ENCODE assay signal across 1 cellular context in the genomic region with DNA sequence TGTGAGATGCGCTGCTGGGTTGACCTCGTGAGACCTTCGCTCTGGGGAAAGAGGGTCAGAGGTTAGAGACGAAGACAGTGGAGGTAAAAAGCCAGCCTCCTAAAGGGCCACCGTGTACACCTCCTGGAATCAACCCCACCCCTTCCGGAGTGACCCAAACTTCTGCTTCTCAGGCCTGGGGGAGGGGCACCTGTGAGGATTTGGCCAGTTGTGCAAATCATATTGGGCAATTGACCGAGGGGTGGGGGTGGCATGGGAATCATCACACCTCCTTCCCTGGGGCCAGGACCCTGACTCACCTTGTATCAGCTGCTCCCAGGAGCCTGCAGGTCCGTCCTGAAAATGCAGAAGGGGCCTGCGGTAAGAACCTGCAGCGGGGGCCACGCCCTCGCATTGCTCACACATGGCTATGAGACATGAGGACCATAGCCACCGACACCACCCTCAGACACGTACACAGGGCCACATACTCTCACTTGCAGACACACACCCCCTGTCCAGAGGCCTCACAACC.
TF ChIP-seq lines count a peak whose summit lies in the region.

No MANE protein-coding gene starts in this region.

TF ChIP-seq in K562, 482 proteins besides CTCF, POLR2A, EP300 and RAD21 (continued from another document and continues in another):
- TF ChIP-seq SMARCE1 (IDR thresholded peaks at IDR 0.05): peak; percentile 44; the same call in 1 of the 2 replicates
- TF ChIP-seq, protein P1, sequence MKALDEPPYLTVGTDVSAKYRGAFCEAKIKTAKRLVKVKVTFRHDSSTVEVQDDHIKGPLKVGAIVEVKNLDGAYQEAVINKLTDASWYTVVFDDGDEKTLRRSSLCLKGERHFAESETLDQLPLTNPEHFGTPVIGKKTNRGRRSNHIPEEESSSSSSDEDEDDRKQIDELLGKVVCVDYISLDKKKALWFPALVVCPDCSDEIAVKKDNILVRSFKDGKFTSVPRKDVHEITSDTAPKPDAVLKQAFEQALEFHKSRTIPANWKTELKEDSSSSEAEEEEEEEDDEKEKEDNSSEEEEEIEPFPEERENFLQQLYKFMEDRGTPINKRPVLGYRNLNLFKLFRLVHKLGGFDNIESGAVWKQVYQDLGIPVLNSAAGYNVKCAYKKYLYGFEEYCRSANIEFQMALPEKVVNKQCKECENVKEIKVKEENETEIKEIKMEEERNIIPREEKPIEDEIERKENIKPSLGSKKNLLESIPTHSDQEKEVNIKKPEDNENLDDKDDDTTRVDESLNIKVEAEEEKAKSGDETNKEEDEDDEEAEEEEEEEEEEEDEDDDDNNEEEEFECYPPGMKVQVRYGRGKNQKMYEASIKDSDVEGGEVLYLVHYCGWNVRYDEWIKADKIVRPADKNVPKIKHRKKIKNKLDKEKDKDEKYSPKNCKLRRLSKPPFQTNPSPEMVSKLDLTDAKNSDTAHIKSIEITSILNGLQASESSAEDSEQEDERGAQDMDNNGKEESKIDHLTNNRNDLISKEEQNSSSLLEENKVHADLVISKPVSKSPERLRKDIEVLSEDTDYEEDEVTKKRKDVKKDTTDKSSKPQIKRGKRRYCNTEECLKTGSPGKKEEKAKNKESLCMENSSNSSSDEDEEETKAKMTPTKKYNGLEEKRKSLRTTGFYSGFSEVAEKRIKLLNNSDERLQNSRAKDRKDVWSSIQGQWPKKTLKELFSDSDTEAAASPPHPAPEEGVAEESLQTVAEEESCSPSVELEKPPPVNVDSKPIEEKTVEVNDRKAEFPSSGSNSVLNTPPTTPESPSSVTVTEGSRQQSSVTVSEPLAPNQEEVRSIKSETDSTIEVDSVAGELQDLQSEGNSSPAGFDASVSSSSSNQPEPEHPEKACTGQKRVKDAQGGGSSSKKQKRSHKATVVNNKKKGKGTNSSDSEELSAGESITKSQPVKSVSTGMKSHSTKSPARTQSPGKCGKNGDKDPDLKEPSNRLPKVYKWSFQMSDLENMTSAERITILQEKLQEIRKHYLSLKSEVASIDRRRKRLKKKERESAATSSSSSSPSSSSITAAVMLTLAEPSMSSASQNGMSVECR (CRISPR knock-in tag; IDR thresholded peaks at IDR 0.05): peak; percentile 71
- TF ChIP-seq CSDE1 (IDR thresholded peaks at IDR 0.05): no peak
- TF ChIP-seq HNRNPLL (IDR thresholded peaks at IDR 0.05; ENCODE audit: low read depth, low read length, poor library complexity, severe bottlenecking): no peak
- TF ChIP-seq RBM17 (IDR thresholded peaks at IDR 0.05; ENCODE audit: borderline replicate concordance, low read depth, low read length): no peak
- no peak for TF ChIP-seq ZBED1 (IDR thresholded peaks at IDR 0.05)
- no peak for TF ChIP-seq MIER1 (IDR thresholded peaks at IDR 0.05; ENCODE audit: low read depth)
- TF ChIP-seq ZNF507 (tag; conservative IDR thresholded peaks at IDR 0.05): no peak
- no peak for TF ChIP-seq ZNF23 (CRISPR knock-in tag; IDR thresholded peaks at IDR 0.05)
- peak; percentile 15; the same call in 1 of the 2 replicates for TF ChIP-seq MBD2 (IDR thresholded peaks at IDR 0.05; ENCODE audit: borderline replicate concordance, low read depth)
- no peak for TF ChIP-seq NFIX (CRISPR knock-in tag; IDR thresholded peaks at IDR 0.05; ENCODE audit: low read depth)
- TF ChIP-seq, protein P2, sequence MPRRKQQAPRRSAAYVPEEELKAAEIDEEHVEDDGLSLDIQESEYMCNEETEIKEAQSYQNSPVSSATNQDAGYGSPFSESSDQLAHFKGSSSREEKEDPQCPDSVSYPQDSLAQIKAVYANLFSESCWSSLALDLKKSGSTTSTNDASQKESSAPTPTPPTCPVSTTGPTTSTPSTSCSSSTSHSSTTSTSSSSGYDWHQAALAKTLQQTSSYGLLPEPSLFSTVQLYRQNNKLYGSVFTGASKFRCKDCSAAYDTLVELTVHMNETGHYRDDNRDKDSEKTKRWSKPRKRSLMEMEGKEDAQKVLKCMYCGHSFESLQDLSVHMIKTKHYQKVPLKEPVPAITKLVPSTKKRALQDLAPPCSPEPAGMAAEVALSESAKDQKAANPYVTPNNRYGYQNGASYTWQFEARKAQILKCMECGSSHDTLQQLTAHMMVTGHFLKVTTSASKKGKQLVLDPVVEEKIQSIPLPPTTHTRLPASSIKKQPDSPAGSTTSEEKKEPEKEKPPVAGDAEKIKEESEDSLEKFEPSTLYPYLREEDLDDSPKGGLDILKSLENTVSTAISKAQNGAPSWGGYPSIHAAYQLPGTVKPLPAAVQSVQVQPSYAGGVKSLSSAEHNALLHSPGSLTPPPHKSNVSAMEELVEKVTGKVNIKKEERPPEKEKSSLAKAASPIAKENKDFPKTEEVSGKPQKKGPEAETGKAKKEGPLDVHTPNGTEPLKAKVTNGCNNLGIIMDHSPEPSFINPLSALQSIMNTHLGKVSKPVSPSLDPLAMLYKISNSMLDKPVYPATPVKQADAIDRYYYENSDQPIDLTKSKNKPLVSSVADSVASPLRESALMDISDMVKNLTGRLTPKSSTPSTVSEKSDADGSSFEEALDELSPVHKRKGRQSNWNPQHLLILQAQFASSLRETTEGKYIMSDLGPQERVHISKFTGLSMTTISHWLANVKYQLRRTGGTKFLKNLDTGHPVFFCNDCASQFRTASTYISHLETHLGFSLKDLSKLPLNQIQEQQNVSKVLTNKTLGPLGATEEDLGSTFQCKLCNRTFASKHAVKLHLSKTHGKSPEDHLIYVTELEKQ (CRISPR knock-in tag; IDR thresholded peaks at IDR 0.05): no peak
- no peak for TF ChIP-seq ZNF780A (CRISPR knock-in tag; IDR thresholded peaks at IDR 0.05)
- TF ChIP-seq, protein P3, sequence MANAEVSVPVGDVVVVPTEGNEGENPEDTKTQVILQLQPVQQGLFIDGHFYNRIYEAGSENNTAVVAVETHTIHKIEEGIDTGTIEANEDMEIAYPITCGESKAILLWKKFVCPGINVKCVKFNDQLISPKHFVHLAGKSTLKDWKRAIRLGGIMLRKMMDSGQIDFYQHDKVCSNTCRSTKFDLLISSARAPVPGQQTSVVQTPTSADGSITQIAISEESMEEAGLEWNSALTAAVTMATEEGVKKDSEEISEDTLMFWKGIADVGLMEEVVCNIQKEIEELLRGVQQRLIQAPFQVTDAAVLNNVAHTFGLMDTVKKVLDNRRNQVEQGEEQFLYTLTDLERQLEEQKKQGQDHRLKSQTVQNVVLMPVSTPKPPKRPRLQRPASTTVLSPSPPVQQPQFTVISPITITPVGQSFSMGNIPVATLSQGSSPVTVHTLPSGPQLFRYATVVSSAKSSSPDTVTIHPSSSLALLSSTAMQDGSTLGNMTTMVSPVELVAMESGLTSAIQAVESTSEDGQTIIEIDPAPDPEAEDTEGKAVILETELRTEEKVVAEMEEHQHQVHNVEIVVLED (CRISPR knock-in tag; IDR thresholded peaks at IDR 0.05): no peak
- TF ChIP-seq, protein P4, sequence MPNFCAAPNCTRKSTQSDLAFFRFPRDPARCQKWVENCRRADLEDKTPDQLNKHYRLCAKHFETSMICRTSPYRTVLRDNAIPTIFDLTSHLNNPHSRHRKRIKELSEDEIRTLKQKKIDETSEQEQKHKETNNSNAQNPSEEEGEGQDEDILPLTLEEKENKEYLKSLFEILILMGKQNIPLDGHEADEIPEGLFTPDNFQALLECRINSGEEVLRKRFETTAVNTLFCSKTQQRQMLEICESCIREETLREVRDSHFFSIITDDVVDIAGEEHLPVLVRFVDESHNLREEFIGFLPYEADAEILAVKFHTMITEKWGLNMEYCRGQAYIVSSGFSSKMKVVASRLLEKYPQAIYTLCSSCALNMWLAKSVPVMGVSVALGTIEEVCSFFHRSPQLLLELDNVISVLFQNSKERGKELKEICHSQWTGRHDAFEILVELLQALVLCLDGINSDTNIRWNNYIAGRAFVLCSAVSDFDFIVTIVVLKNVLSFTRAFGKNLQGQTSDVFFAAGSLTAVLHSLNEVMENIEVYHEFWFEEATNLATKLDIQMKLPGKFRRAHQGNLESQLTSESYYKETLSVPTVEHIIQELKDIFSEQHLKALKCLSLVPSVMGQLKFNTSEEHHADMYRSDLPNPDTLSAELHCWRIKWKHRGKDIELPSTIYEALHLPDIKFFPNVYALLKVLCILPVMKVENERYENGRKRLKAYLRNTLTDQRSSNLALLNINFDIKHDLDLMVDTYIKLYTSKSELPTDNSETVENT (CRISPR knock-in tag; IDR thresholded peaks at IDR 0.05): no peak
- TF ChIP-seq ZNF766 (CRISPR knock-in tag; conservative IDR thresholded peaks at IDR 0.05): no peak
- TF ChIP-seq GTF2E2 (tag; IDR thresholded peaks at IDR 0.05): no peak
- no peak for TF ChIP-seq RBFOX2 (IDR thresholded peaks at IDR 0.05; ENCODE audit: low read depth, low read length)
- TF ChIP-seq PTBP1 (IDR thresholded peaks at IDR 0.05; ENCODE audit: low read depth, low read length): no peak
- TF ChIP-seq, protein P5, sequence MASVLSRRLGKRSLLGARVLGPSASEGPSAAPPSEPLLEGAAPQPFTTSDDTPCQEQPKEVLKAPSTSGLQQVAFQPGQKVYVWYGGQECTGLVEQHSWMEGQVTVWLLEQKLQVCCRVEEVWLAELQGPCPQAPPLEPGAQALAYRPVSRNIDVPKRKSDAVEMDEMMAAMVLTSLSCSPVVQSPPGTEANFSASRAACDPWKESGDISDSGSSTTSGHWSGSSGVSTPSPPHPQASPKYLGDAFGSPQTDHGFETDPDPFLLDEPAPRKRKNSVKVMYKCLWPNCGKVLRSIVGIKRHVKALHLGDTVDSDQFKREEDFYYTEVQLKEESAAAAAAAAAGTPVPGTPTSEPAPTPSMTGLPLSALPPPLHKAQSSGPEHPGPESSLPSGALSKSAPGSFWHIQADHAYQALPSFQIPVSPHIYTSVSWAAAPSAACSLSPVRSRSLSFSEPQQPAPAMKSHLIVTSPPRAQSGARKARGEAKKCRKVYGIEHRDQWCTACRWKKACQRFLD (CRISPR knock-in tag; IDR thresholded peaks at IDR 0.05): no peak
- TF ChIP-seq, protein P6, sequence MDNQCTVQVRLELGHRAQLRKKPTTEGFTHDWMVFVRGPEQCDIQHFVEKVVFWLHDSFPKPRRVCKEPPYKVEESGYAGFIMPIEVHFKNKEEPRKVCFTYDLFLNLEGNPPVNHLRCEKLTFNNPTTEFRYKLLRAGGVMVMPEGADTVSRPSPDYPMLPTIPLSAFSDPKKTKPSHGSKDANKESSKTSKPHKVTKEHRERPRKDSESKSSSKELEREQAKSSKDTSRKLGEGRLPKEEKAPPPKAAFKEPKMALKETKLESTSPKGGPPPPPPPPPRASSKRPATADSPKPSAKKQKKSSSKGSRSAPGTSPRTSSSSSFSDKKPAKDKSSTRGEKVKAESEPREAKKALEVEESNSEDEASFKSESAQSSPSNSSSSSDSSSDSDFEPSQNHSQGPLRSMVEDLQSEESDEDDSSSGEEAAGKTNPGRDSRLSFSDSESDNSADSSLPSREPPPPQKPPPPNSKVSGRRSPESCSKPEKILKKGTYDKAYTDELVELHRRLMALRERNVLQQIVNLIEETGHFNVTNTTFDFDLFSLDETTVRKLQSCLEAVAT (IDR thresholded peaks at IDR 0.05): no peak
- no peak for TF ChIP-seq HMGN3 (IDR thresholded peaks at IDR 0.05; ENCODE audit: borderline replicate concordance, extremely low read depth, insufficient read length, low read depth, low read length)
- TF ChIP-seq SP2 (IDR thresholded peaks at IDR 0.05; ENCODE audit: extremely low read depth, low read depth, low read length, poor library complexity, severe bottlenecking): no peak
- TF ChIP-seq, protein P7, sequence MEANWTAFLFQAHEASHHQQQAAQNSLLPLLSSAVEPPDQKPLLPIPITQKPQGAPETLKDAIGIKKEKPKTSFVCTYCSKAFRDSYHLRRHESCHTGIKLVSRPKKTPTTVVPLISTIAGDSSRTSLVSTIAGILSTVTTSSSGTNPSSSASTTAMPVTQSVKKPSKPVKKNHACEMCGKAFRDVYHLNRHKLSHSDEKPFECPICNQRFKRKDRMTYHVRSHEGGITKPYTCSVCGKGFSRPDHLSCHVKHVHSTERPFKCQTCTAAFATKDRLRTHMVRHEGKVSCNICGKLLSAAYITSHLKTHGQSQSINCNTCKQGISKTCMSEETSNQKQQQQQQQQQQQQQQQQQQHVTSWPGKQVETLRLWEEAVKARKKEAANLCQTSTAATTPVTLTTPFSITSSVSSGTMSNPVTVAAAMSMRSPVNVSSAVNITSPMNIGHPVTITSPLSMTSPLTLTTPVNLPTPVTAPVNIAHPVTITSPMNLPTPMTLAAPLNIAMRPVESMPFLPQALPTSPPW (CRISPR knock-in tag; IDR thresholded peaks at IDR 0.05): peak; percentile 33; the same call in 1 of the 2 replicates
- TF ChIP-seq, protein P8, sequence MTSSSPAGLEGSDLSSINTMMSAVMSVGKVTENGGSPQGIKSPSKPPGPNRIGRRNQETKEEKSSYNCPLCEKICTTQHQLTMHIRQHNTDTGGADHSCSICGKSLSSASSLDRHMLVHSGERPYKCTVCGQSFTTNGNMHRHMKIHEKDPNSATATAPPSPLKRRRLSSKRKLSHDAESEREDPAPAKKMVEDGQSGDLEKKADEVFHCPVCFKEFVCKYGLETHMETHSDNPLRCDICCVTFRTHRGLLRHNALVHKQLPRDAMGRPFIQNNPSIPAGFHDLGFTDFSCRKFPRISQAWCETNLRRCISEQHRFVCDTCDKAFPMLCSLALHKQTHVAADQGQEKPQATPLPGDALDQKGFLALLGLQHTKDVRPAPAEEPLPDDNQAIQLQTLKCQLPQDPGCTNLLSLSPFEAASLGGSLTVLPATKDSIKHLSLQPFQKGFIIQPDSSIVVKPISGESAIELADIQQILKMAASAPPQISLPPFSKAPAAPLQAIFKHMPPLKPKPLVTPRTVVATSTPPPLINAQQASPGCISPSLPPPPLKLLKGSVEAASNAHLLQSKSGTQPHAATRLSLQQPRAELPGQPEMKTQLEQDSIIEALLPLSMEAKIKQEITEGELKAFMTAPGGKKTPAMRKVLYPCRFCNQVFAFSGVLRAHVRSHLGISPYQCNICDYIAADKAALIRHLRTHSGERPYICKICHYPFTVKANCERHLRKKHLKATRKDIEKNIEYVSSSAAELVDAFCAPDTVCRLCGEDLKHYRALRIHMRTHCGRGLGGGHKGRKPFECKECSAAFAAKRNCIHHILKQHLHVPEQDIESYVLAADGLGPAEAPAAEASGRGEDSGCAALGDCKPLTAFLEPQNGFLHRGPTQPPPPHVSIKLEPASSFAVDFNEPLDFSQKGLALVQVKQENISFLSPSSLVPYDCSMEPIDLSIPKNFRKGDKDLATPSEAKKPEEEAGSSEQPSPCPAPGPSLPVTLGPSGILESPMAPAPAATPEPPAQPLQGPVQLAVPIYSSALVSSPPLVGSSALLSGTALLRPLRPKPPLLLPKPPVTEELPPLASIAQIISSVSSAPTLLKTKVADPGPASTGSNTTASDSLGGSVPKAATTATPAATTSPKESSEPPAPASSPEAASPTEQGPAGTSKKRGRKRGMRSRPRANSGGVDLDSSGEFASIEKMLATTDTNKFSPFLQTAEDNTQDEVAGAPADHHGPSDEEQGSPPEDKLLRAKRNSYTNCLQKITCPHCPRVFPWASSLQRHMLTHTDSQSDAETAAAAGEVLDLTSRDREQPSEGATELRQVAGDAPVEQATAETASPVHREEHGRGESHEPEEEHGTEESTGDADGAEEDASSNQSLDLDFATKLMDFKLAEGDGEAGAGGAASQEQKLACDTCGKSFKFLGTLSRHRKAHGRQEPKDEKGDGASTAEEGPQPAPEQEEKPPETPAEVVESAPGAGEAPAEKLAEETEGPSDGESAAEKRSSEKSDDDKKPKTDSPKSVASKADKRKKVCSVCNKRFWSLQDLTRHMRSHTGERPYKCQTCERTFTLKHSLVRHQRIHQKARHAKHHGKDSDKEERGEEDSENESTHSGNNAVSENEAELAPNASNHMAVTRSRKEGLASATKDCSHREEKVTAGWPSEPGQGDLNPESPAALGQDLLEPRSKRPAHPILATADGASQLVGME (CRISPR knock-in tag; IDR thresholded peaks at IDR 0.05): no peak
- no peak for TF ChIP-seq NFATC3 (IDR thresholded peaks at IDR 0.05)
- TF ChIP-seq RFX5 (IDR thresholded peaks at IDR 0.05; ENCODE audit: low read depth, low read length): no peak
- TF ChIP-seq MCM3 (IDR thresholded peaks at IDR 0.05): no peak
